Comparison of ENCODE assay signal across 1 cellular context in the genomic region with DNA sequence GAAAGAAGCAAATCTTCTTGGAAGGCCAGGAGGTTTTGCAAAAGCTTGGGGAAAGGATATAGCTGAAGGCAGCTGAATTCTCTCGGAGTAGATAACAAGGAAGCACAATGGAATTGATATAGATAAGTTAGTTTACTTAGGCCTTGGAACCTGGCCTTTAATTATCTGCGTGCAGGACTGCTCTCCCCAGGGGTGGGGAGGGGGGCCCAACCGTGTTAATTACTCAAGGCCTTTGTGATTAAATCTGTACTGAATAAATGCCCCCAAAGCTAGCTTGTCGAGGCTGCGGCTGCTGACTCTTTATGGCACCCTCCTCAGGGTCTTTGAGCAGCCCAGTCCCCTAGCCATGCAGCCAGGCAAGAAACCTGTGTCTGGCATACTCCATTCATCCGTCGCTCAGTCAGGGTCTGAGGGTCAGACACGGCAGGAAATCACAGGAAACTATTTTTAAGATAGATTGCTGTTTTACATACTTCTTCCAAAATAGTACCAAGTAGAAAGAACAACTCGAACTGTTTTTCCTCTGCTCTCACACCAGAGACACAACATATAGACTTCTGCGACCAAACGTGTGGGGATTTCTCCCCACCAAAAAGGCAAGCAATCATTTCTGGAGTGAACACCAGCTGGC.
TF ChIP-seq lines count a peak whose summit lies in the region.

No MANE protein-coding gene starts in this region.

TF ChIP-seq in K562, 482 proteins besides CTCF, POLR2A, EP300 and RAD21 (continued from another document):
- TF ChIP-seq, protein P1, sequence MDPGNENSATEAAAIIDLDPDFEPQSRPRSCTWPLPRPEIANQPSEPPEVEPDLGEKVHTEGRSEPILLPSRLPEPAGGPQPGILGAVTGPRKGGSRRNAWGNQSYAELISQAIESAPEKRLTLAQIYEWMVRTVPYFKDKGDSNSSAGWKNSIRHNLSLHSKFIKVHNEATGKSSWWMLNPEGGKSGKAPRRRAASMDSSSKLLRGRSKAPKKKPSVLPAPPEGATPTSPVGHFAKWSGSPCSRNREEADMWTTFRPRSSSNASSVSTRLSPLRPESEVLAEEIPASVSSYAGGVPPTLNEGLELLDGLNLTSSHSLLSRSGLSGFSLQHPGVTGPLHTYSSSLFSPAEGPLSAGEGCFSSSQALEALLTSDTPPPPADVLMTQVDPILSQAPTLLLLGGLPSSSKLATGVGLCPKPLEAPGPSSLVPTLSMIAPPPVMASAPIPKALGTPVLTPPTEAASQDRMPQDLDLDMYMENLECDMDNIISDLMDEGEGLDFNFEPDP (CRISPR knock-in tag; IDR thresholded peaks at IDR 0.05) = no peak
- TF ChIP-seq HMGN3 (IDR thresholded peaks at IDR 0.05; ENCODE audit: borderline replicate concordance, extremely low read depth, insufficient read length, low read depth, low read length) = no peak
- no peak for TF ChIP-seq MCM7 (IDR thresholded peaks at IDR 0.05)
- no peak for TF ChIP-seq PHB2 (IDR thresholded peaks at IDR 0.05; ENCODE audit: low read depth)
- TF ChIP-seq ZHX1 (conservative IDR thresholded peaks at IDR 0.05; ENCODE audit: low read length) = no peak
- no peak for TF ChIP-seq HNRNPH1 (optimal IDR thresholded peaks at IDR 0.05; ENCODE audit: low read depth, low read length)
- no peak for TF ChIP-seq TRIM24 (IDR thresholded peaks at IDR 0.05)
- no peak for TF ChIP-seq PHF20 (IDR thresholded peaks at IDR 0.05; ENCODE audit: partially characterized antibody)
- TF ChIP-seq, protein P2, sequence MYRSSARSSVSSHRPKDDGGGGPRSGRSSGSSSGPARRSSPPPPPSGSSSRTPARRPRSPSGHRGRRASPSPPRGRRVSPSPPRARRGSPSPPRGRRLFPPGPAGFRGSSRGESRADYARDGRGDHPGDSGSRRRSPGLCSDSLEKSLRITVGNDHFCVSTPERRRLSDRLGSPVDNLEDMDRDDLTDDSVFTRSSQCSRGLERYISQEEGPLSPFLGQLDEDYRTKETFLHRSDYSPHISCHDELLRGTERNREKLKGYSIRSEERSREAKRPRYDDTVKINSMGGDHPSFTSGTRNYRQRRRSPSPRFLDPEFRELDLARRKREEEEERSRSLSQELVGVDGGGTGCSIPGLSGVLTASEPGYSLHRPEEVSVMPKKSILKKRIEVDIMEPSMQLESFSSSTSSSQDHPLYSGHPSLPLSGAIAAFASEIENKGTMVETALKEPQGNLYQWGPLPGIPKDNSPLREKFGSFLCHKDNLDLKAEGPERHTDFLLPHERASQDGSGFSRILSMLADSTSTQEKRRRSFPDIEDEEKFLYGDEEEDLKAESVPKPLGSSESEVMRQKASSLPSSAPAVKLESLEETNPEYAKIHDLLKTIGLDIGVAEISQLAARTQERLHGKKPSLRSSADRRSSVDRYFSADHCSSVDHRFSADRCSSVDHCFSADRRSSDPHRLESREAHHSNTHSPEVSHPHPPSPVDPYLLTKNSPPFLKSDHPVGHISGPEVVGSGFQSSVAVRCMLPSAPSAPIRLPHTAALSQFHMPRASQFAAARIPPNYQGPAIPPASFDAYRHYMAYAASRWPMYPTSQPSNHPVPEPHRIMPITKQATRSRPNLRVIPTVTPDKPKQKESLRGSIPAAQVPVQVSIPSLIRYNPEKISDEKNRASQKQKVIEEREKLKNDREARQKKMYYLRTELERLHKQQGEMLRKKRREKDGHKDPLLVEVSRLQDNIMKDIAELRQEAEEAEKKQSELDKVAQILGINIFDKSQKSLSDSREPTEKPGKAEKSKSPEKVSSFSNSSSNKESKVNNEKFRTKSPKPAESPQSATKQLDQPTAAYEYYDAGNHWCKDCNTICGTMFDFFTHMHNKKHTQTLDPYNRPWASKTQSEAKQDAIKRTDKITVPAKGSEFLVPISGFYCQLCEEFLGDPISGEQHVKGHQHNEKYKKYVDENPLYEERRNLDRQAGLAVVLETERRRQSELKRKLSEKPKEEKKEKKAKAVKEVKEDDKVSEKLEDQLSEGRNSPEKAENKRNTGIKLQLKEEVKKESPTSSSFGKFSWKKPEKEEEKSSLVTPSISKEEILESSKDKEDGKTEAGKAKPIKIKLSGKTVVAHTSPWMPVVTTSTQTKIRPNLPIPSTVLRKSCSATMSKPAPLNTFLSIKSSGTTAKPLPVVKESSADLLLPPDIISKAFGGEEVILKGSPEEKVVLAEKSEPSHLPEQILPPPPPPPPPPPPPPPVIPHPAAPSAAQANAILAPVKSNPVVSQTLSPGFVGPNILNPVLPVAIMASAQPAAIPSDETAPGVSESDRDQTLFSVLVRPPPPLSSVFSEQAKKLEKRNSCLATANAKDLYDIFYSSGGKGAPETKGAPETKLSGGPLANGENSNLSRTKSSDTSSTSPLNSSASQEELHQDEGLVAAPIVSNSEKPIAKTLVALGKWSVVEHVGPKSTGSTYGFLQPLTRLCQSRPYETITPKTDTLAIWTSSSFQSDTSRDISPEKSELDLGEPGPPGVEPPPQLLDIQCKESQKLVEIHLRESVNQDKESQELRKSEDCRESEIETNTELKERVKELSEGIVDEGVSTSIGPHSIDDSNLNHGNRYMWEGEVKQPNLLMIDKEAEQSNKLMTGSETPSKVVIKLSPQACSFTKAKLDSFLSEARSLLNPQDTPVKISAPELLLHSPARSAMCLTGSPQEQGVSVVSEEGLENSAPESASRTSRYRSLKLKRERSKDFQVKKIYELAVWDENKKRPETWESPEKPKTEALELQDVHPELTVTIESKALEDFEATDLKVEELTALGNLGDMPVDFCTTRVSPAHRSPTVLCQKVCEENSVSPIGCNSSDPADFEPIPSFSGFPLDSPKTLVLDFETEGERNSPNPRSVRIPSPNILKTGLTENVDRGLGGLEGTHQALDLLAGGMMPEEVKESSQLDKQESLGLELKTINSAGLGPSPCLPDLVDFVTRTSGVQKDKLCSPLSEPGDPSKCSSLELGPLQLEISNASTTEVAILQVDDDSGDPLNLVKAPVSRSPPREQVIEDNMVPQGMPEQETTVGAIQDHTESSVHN (IDR thresholded peaks at IDR 0.05; ENCODE audit: borderline replicate concordance in 1 of 2, low read depth in 1 of 2) = no peak
- TF ChIP-seq HDAC2 (IDR thresholded peaks at IDR 0.05) = no peak
- TF ChIP-seq ZNF184 (CRISPR knock-in tag; IDR thresholded peaks at IDR 0.05) = no peak
- TF ChIP-seq DMBX1 (CRISPR knock-in tag; IDR thresholded peaks at IDR 0.05; ENCODE audit: borderline replicate concordance) = 0 out of 2 replicates have a peak, but pooled peaks have one; percentile 23
- no peak for TF ChIP-seq ZKSCAN3 (CRISPR knock-in tag; IDR thresholded peaks at IDR 0.05)
- no peak for TF ChIP-seq ZKSCAN8 (CRISPR knock-in tag; IDR thresholded peaks at IDR 0.05)
- TF ChIP-seq, protein P3, sequence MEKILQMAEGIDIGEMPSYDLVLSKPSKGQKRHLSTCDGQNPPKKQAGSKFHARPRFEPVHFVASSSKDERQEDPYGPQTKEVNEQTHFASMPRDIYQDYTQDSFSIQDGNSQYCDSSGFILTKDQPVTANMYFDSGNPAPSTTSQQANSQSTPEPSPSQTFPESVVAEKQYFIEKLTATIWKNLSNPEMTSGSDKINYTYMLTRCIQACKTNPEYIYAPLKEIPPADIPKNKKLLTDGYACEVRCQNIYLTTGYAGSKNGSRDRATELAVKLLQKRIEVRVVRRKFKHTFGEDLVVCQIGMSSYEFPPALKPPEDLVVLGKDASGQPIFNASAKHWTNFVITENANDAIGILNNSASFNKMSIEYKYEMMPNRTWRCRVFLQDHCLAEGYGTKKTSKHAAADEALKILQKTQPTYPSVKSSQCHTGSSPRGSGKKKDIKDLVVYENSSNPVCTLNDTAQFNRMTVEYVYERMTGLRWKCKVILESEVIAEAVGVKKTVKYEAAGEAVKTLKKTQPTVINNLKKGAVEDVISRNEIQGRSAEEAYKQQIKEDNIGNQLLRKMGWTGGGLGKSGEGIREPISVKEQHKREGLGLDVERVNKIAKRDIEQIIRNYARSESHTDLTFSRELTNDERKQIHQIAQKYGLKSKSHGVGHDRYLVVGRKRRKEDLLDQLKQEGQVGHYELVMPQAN (IDR thresholded peaks at IDR 0.05; ENCODE audit: borderline replicate concordance) = no peak
- TF ChIP-seq AFF1 (IDR thresholded peaks at IDR 0.05; ENCODE audit: low read depth in 1 of 2, partially characterized antibody in 2 of 2) = no peak
- no peak for TF ChIP-seq ATF4 (CRISPR knock-in tag; IDR thresholded peaks at IDR 0.05)
- no peak for TF ChIP-seq ZNF589 (CRISPR knock-in tag; IDR thresholded peaks at IDR 0.05; ENCODE audit: low read depth)
- no peak for TF ChIP-seq E2F3 (CRISPR knock-in tag; IDR thresholded peaks at IDR 0.05)
- TF ChIP-seq SMAD3 (CRISPR knock-in tag; conservative IDR thresholded peaks at IDR 0.05) = no peak
- TF ChIP-seq FOXJ3 (CRISPR knock-in tag; IDR thresholded peaks at IDR 0.05) = no peak
TF ChIP-seq in K562: peak in this region for 10.
